In genomic region chr16:31113420-31114124, GRCh38 we compare ENCODE assay signal across 9 cellular contexts. TPM values are rescaled to one million over a fixed set of nuclear protein-coding genes. Genes with fewer than 3 reads are reported as not detected.
DNase-seq lines count a peak whose midpoint lies in the region; ATAC-seq and TF ChIP-seq lines count a peak whose summit lies in the region.
"Had no signal": no experiment of that assay in that cellular context is flagged by ENCODE, and none has a peak within 500 bp of the region (broad histone marks: within the 10 kb centered on the region; RNA-seq: fewer than 3 reads in every experiment).

No MANE protein-coding gene starts in this region.

- H3K27me3 ChIP-seq in stomach: no peaks in the 10 kb centered on the region

- H3K27me3 Mint-ChIP-seq in activated CD4-positive, alpha-beta T cell treated with anti-CD3 and anti-CD28 coated beads, Interleukin-2, amount 10 ng/mL, durations not matched to agents 24 days and 14 days: no peaks in the 10 kb centered on the region
- H3K27me3 Mint-ChIP-seq in stimulated activated naive CD8-positive, alpha-beta T cell treated with anti-CD3 and anti-CD28 coated beads, Interleukin-15, amount 100 ng/mL, for 72 hours: no peaks in the 10 kb centered on the region

- no peaks in the 10 kb centered on the region for H3K9me3 Mint-ChIP-seq in activated CD4-positive, alpha-beta T cell treated with anti-CD3 and anti-CD28 coated beads, Interleukin-2, amount 10 ng/mL, durations not matched to agents 24 days and 14 days
- no peaks in the 10 kb centered on the region for H3K9me3 Mint-ChIP-seq in stimulated activated naive CD8-positive, alpha-beta T cell treated with anti-CD3 and anti-CD28 coated beads, Interleukin-15, amount 100 ng/mL, for 72 hours

- peaks cover 33% of the 10 kb centered on the region for H3K36me3 Mint-ChIP-seq in activated CD4-positive, alpha-beta T cell treated with anti-CD3 and anti-CD28 coated beads, Interleukin-2, amount 10 ng/mL, durations not matched to agents 24 days and 14 days (ENCODE audit: low read depth)

- peaks cover 47 to 69% (median 56%) of the 10 kb centered on the region in 4 donors for H3K4me1 ChIP-seq in stomach

- H3K4me1 Mint-ChIP-seq in activated CD4-positive, alpha-beta T cell treated with anti-CD3 and anti-CD28 coated beads, Interleukin-2, amount 10 ng/mL, durations not matched to agents 24 days and 14 days: peaks cover 20% of the 10 kb centered on the region
- H3K4me1 Mint-ChIP-seq in stimulated activated naive CD8-positive, alpha-beta T cell treated with anti-CD3 and anti-CD28 coated beads, Interleukin-15, amount 100 ng/mL, for 72 hours: peaks cover 64% of the 10 kb centered on the region

- peaks cover 35 to 41% (median 38%) of the 10 kb centered on the region in 4 donors for H3K36me3 ChIP-seq in stomach

- no peak for DNase-seq in activated CD4-positive, alpha-beta T cell treated with anti-CD3 and anti-CD28 coated beads, Interleukin-2, amount 10 ng/mL, durations not matched to agents 24 days and 14 days
- DNase-seq in activated CD4-positive, alpha-beta T cell treated with anti-CD3 and anti-CD28 coated beads, Interleukin-2, amount 50 U/mL, for 1 hour: no peak
- DNase-seq in SW480 (ENCODE audit: low spot score) (peak; percentile 28), kidney glomerular epithelial cell (lab: John Stamatoyannopoulos, UW) (peak; percentile 50), stomach (no peak), LoVo (ENCODE audit: low spot score) (no peak), NCI-H524 treated with DMSO at 0.1 percent for 48 hours (lab: John Stamatoyannopoulos, UW) (no peak)
- no peak for DNase-seq in stimulated activated naive CD8-positive, alpha-beta T cell treated with anti-CD3 and anti-CD28 coated beads, Interleukin-15, amount 100 ng/mL, for 72 hours
- DNase-seq: NCI-H345 had no signal

- 44 to 57% (median 50%) methylated on average over 2 of the region's 2 CpGs for WGBS in stomach, 5 donors

- intact Hi-C loops in activated CD4-positive, alpha-beta T cell treated with anti-CD3 and anti-CD28 coated beads, Interleukin-2, amount 10 ng/mL, durations not matched to agents 24 days and 14 days (cut with micrococcal nuclease): no loop called here
- intact Hi-C loops in stomach (cut with DNase I; ENCODE audit: low total_unique reads): no loop called here

- no peak for TF ChIP-seq EP300 in stomach (IDR thresholded peaks at IDR 0.05)

- no peak for TF ChIP-seq CTCF in stomach (IDR thresholded peaks at IDR 0.05)

- no peak overlapping the region for H3K4me3 Mint-ChIP-seq in activated CD4-positive, alpha-beta T cell treated with anti-CD3 and anti-CD28 coated beads, Interleukin-2, amount 10 ng/mL, durations not matched to agents 24 days and 14 days
- H3K4me3 Mint-ChIP-seq in stimulated activated naive CD8-positive, alpha-beta T cell treated with anti-CD3 and anti-CD28 coated beads, Interleukin-15, amount 100 ng/mL, for 72 hours: no peak overlapping the region

- H3K4me3 ChIP-seq in stomach: no peak overlapping the region

- no peaks in the 10 kb centered on the region for H3K9me3 ChIP-seq in stomach

- peak overlapping the region; percentile 71 for H3K27ac Mint-ChIP-seq in activated CD4-positive, alpha-beta T cell treated with anti-CD3 and anti-CD28 coated beads, Interleukin-2, amount 10 ng/mL, durations not matched to agents 24 days and 14 days
- peak overlapping the region in 1 of 2 donors; percentile 43 for H3K27ac Mint-ChIP-seq in stimulated activated naive CD8-positive, alpha-beta T cell treated with anti-CD3 and anti-CD28 coated beads, Interleukin-15, amount 100 ng/mL, for 72 hours

- ATAC-seq in stimulated activated naive CD8-positive, alpha-beta T cell treated with anti-CD3 and anti-CD28 coated beads, Interleukin-15, amount 100 ng/mL, for 72 hours: no peak

- TF ChIP-seq POLR2A in stomach (IDR thresholded peaks at IDR 0.05): no peak

- peak overlapping the region; percentile 55 to 83 (median 74) for H3K27ac ChIP-seq in stomach

RNA-seq across cellular contexts. Expression of gene KAT8, which starts 3.9 kb away (rescaled TPM):
- 56.9 and 63.3 TPM in 2 replicates for total RNA-seq in activated CD4-positive, alpha-beta T cell treated with anti-CD3 and anti-CD28 coated beads, Interleukin-2, amount 10 ng/mL, durations not matched to agents 24 days and 14 days
- 100 to 1,000 TPM in 1 of 5 donors, 10 to 100 TPM in 4; 38.8 to 114 (median 64.9) TPM for total RNA-seq in stomach
- polyA plus RNA-seq in stomach: 10 to 100 TPM; 45.0 to 51.4 (median 45.8) TPM

RNA-seq across cellular contexts. Expression of gene BCKDK, which starts 5.4 kb away (rescaled TPM):
- total RNA-seq in activated CD4-positive, alpha-beta T cell treated with anti-CD3 and anti-CD28 coated beads, Interleukin-2, amount 10 ng/mL, durations not matched to agents 24 days and 14 days: 44.3 and 44.9 TPM in 2 replicates
- total RNA-seq in stomach: 100 to 1,000 TPM in 1 of 5 donors, 10 to 100 TPM in 4; 11.0 to 197 (median 58.3) TPM
- polyA plus RNA-seq in stomach: 10 to 100 TPM; 27.4 to 40.9 (median 34.0) TPM

RNA-seq across cellular contexts. Expression of gene VKORC1, which starts 19.0 kb away (rescaled TPM):
- total RNA-seq in activated CD4-positive, alpha-beta T cell treated with anti-CD3 and anti-CD28 coated beads, Interleukin-2, amount 10 ng/mL, durations not matched to agents 24 days and 14 days: 56.2 and 59.1 TPM in 2 replicates
- 100 to 1,000 TPM in 1 of 5 donors, 10 to 100 TPM in 4; 20.1 to 191 (median 35.0) TPM for total RNA-seq in stomach
- 10 to 100 TPM; 53.2 to 90.8 (median 62.9) TPM for polyA plus RNA-seq in stomach

RNA-seq across cellular contexts. Expression of gene PRSS8, which starts 22.0 kb away (rescaled TPM):
- total RNA-seq in activated CD4-positive, alpha-beta T cell treated with anti-CD3 and anti-CD28 coated beads, Interleukin-2, amount 10 ng/mL, durations not matched to agents 24 days and 14 days: not detected in 2 replicates
- total RNA-seq in stomach: 100 to 1,000 TPM in 2 of 5 donors, 10 to 100 TPM in 2, 1 to 10 TPM in 1; 5.8 to 176 (median 70.5) TPM
- 100 to 1,000 TPM in 2 of 3 donors, 10 to 100 TPM in 1; 39.3 to 151 (median 115) TPM for polyA plus RNA-seq in stomach

RNA-seq across cellular contexts. Expression of gene PRSS53, which starts 24.8 kb away (rescaled TPM):
- 4.3 and 4.8 TPM in 2 replicates for total RNA-seq in activated CD4-positive, alpha-beta T cell treated with anti-CD3 and anti-CD28 coated beads, Interleukin-2, amount 10 ng/mL, durations not matched to agents 24 days and 14 days
- total RNA-seq in stomach: 1 to 10 TPM in 3 of 5 donors, under 1 TPM in 1, not detected in 1; 0.87 to 5.3 (median 1.9) TPM
- polyA plus RNA-seq in stomach: 1 to 10 TPM in 2 of 3 donors, under 1 TPM in 1; 0.46 to 1.3 (median 1.1) TPM

Comparison
In these comparisons a context has a peak if more than half of its experiments do, and no peak if none do; other contexts are left out.
1. DNase-seq: peak in SW480 (single experiment) and kidney glomerular epithelial cell (single experiment); none in activated CD4-positive, alpha-beta T cell treated with anti-CD3 and anti-CD28 coated beads, Interleukin-2, amount 10 ng/mL, durations not matched to agents 24 days and 14 days (single experiment), activated CD4-positive, alpha-beta T cell treated with anti-CD3 and anti-CD28 coated beads, Interleukin-2, amount 50 U/mL, for 1 hour (single experiment), stomach (single experiment), stimulated activated naive CD8-positive, alpha-beta T cell treated with anti-CD3 and anti-CD28 coated beads, Interleukin-15, amount 100 ng/mL, for 72 hours (0 of 2), LoVo (single experiment) and NCI-H524 treated with DMSO at 0.1 percent for 48 hours (single experiment).